Comparison of ENCODE assay signal across 22 cellular contexts in the genomic region with DNA sequence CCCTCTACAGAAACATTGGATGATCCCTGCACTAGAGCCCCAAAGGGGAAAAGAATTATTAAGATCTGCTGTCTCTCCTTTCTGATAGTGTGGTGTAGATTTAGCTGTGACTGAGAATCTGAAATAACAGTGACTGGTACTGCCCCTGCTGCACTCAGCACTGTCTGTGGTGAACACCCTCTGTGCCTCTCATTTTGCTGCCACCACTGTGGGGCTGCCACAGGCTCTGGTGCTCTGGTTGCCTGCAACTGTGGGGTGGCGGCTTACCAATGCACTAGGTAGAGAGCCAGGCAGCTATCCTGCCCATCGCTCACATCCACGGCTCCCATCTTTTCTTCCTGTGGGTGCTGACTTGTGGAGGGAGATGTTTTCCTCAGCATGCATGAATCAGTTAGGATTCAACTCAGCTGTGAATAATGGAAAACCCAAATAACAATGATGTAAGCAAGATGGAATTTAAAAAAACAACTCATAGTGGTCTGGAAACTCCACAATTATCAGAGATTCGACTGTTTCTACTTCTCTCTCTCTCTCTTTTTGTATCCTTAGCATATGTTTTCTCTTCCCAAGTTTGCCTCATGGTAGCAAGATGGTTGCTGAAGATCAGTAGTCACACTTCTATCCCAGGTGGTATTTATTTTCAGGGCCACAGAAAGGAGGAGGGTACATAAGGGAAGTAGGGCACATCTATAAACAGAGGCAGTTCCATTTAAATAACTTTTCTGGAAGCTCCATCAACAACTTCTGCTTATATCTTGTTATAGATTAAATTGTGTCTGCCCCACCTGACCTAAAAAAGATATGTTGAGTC.
DNase-seq lines count a peak whose midpoint lies in the region; ATAC-seq, FAIRE-seq and TF ChIP-seq lines count a peak whose summit lies in the region.
"Had no signal": no experiment of that assay in that cellular context is flagged by ENCODE, and none has a peak within 500 bp of the region (broad histone marks: within the 10 kb centered on the region; RNA-seq: fewer than 3 reads in every experiment).

No MANE protein-coding gene starts in this region.

- H3K9ac ChIP-seq in IMR-90 (ENCODE audit: low read depth, low read length) (no peak overlapping the region), K562 (ENCODE audit: insufficient read depth in 1 of 2, low read depth in 2 of 2, low read length in 2 of 2) (no peak overlapping the region), mesenchymal stem cell (ENCODE audit: low read length) (no peak overlapping the region)

- H3K18ac ChIP-seq in IMR-90 (ENCODE audit: low read depth, low read length) (peak overlapping the region; percentile 33; the same call in 1 of the 2 replicates), mesenchymal stem cell (ENCODE audit: low read depth in 1 of 2, low read length in 2 of 2) (no peak overlapping the region)

- H4K5ac ChIP-seq in IMR-90 (ENCODE audit: low read depth, low read length), result no peak overlapping the region

- BruUV-seq in IMR-90 (replicated peaks; lab: Mats Ljungman, UMichigan), result no TSS peak
- no TSS peak for BruUV-seq in K562 (replicated peaks; lab: Mats Ljungman, UMichigan)

- H3K79me2 ChIP-seq in K562 (ENCODE audit: control insufficient read depth, insufficient read depth, low read length), result no peaks in the 10 kb centered on the region

- H2AK9ac ChIP-seq in IMR-90 (replicated peaks; ENCODE audit: low read depth, low read length, poor library complexity), result no peak overlapping the region

- H3K56ac ChIP-seq in IMR-90 (ENCODE audit: extremely low read depth, insufficient read depth, low read length), result no peak overlapping the region

- CTCF ChIA-PET in IMR-90 (lab: Yijun Ruan, JAX) (interaction anchor here (0.9 kb wide), 1 partner anchor 29 kb away, joined by 3 read pairs; no protein-coding TSS in a partner anchor), K562 (lab: Yijun Ruan, JAX; ENCODE audit: low intra/inter-chr PET ratio) (no interaction called here)

- no peak for TF ChIP-seq POLR2A in IMR-90 (IDR thresholded peaks at IDR 0.05; ENCODE audit: low read depth, low read length)
- TF ChIP-seq POLR2A in K562 (conservative IDR thresholded peaks at IDR 0.05), result no peak

- no peak overlapping the region for H2BK12ac ChIP-seq in mesenchymal stem cell (ENCODE audit: low read length in 2 of 2)

- no peak for FAIRE-seq in K562 (lab: Jason Lieb, UNC)
- FAIRE-seq: pancreas, TTC549 had no signal

- H2AFZ ChIP-seq in IMR-90 (replicated peaks; ENCODE audit: low read length, poor library complexity) (peak overlapping the region; percentile 79), K562 (ENCODE audit: low read depth, low read length) (no peak overlapping the region), mesenchymal stem cell (ENCODE audit: low read depth, low read length) (no peak overlapping the region)

- ATAC-seq in IMR-90 (ENCODE audit: low read depth) (peak; percentile 27), K562 (no peak), GM19328 (IDR thresholded peaks at IDR 0.05; ENCODE audit: unreplicated experiment) (no peak)
- ATAC-seq in activated naive CD4-positive, alpha-beta T cell treated with anti-CD3 and anti-CD28 coated beads, Interleukin-2, amount 50 U/mL, for 72 hours, result no peak
- ATAC-seq: activated CD4-positive, alpha-beta T cell treated with anti-CD3 and anti-CD28 coated beads for 36 hours; naive thymus-derived CD4-positive, alpha-beta T cell; pancreas had no signal

- H3K27ac ChIP-seq in IMR-90 (ENCODE audit: insufficient read depth, low read length) (peak overlapping the region; percentile 17; the same call in 1 of the 2 replicates), K562 (ENCODE audit: extremely low read depth, low read depth, low read length) (no peak overlapping the region), mesenchymal stem cell (ENCODE audit: low read length, poor library complexity, severe bottlenecking) (peak overlapping the region; percentile 31)
- H3K27ac ChIP-seq: adrenal gland, pancreas, sigmoid colon had no signal

- H4K20me1 ChIP-seq in IMR-90 (ENCODE audit: insufficient read depth, low read length) (no peaks in the 10 kb centered on the region), K562 (replicated peaks; ENCODE audit: control insufficient read depth, insufficient read depth, low read length) (no peaks in the 10 kb centered on the region)

- peak overlapping the region; percentile 42; the same call in 1 of the 2 replicates for H4K91ac ChIP-seq in IMR-90 (ENCODE audit: insufficient read depth, low read depth, low read length)
- no peak overlapping the region for H4K91ac ChIP-seq in mesenchymal stem cell (ENCODE audit: low read length)

- peaks cover 9% of the 10 kb centered on the region for H3K4me1 Mint-ChIP-seq in glutamatergic neuron (ENCODE audit: low read depth, unreplicated experiment)
- H3K4me1 Mint-ChIP-seq: activated CD4-positive, alpha-beta T cell treated with anti-CD3 and anti-CD28 coated beads for 36 hours had no signal

- TF ChIP-seq EP300 in K562 (IDR thresholded peaks at IDR 0.05; ENCODE audit: low read length), result no peak

- H3K4me2 ChIP-seq in IMR-90 (ENCODE audit: low read depth, low read length) (no peak overlapping the region; the same call in 1 of the 2 replicates), K562 (ENCODE audit: insufficient read depth, low read length) (no peak overlapping the region), mesenchymal stem cell (ENCODE audit: low read length, poor library complexity, severe bottlenecking) (no peak overlapping the region)

- H3K27me3 ChIP-seq in IMR-90 (ENCODE audit: control insufficient read depth, insufficient read depth, low read length) (no peaks in the 10 kb centered on the region), K562 (ENCODE audit: control insufficient read depth in 2 of 2, insufficient read depth in 2 of 2, low read length in 2 of 2) (peaks cover 28 to 66% of the 10 kb centered on the region in 2 experiments), mesenchymal stem cell (ENCODE audit: control insufficient read depth in 1 of 2, insufficient read depth in 1 of 2, low read length in 2 of 2) (peaks cover 0 to 28% of the 10 kb centered on the region in 2 experiments)
- H3K27me3 ChIP-seq: adrenal gland, pancreas, sigmoid colon, tibial nerve had no signal

- POLR2A ChIA-PET in IMR-90 (lab: Charles Lee; ENCODE audit: unreplicated experiment), result no interaction called here
- POLR2A ChIA-PET in K562 (lab: Yijun Ruan, JAX), result interaction anchor here (0.6 kb wide), 1 partner anchor 158 kb away, joined by 3 read pairs; no protein-coding TSS in a partner anchor

- H4K8ac ChIP-seq in IMR-90 (ENCODE audit: low read depth in 2 of 2, low read length in 2 of 2) (peak overlapping the region in 1 of 2 experiments; percentile 72; a peak in 2 of 4 replicates), mesenchymal stem cell (ENCODE audit: low read length) (no peak overlapping the region)

- dilution Hi-C loops in IMR-90 (cut with HindIII; ENCODE audit: low sequenced_read_pairs, unreplicated experiment), result no loop called here

- in situ Hi-C loops in IMR-90 (cut with MboI; ENCODE audit: low sequenced_read_pairs), result no loop called here
- in situ Hi-C loops in K562 (cut with MboI), result no loop called here

- no peak overlapping the region for H3K4me3 Mint-ChIP-seq in glutamatergic neuron (ENCODE audit: unreplicated experiment)
- H3K4me3 Mint-ChIP-seq: activated CD4-positive, alpha-beta T cell treated with anti-CD3 and anti-CD28 coated beads for 36 hours; B cell; naive thymus-derived CD4-positive, alpha-beta T cell had no signal

- H2AK5ac ChIP-seq in IMR-90 (ENCODE audit: low read depth, low read length), result peak overlapping the region; percentile 50; the same call in 1 of the 2 replicates
- H2AK5ac ChIP-seq in mesenchymal stem cell (ENCODE audit: low read length, severe bottlenecking), result no peak overlapping the region

- intact Hi-C loops in IMR-90 (cut with micrococcal nuclease) (loop anchor here (5.0 to 10.0 kb wide), 4 partner anchors 41 to 201 kb away; no protein-coding TSS in a partner anchor), K562 (cut with micrococcal nuclease) (loop anchor here (10.0 kb wide), 3 partner anchors 184 to 1164 kb away; no protein-coding TSS in a partner anchor)

- H2BK20ac ChIP-seq in IMR-90 (ENCODE audit: low read depth, low read length), result peak overlapping the region; percentile 48

- no peak for TF ChIP-seq RAD21 in IMR-90 (IDR thresholded peaks at IDR 0.05; ENCODE audit: low read length)
- TF ChIP-seq RAD21 in K562 (CRISPR knock-in tag; conservative IDR thresholded peaks at IDR 0.05 in 1 of 2, IDR thresholded peaks at IDR 0.05 in 1 of 2), result no peak

- H3K4me3 ChIP-seq in IMR-90 (ENCODE audit: insufficient read depth, low read depth, low read length) (no peak overlapping the region), K562 (no peak overlapping the region), mesenchymal stem cell (ENCODE audit: insufficient read depth in 1 of 2, low read depth in 1 of 2, low read length in 2 of 2) (no peak overlapping the region)
- H3K4me3 ChIP-seq: adrenal gland, pancreas, sigmoid colon, tibial nerve had no signal

- peaks cover 6% of the 10 kb centered on the region for H3K36me3 Mint-ChIP-seq in glutamatergic neuron (ENCODE audit: unreplicated experiment)
- H3K36me3 Mint-ChIP-seq in activated naive CD4-positive, alpha-beta T cell treated with anti-CD3 and anti-CD28 coated beads, Interleukin-2, amount 50 U/mL, for 72 hours, result no peaks in the 10 kb centered on the region
- H3K36me3 Mint-ChIP-seq: naive thymus-derived CD4-positive, alpha-beta T cell had no signal

- no peak overlapping the region for H3K27ac Mint-ChIP-seq in glutamatergic neuron (ENCODE audit: unreplicated experiment)
- no peak overlapping the region for H3K27ac Mint-ChIP-seq in activated naive CD4-positive, alpha-beta T cell treated with anti-CD3 and anti-CD28 coated beads, Interleukin-2, amount 50 U/mL, for 72 hours
- H3K27ac Mint-ChIP-seq: activated CD4-positive, alpha-beta T cell treated with anti-CD3 and anti-CD28 coated beads for 36 hours; B cell; naive thymus-derived CD4-positive, alpha-beta T cell had no signal

- H2BK5ac ChIP-seq in IMR-90 (ENCODE audit: low read depth, low read length, poor library complexity, severe bottlenecking) (peak overlapping the region; percentile 46), mesenchymal stem cell (ENCODE audit: low read depth, low read length, poor library complexity, severe bottlenecking) (no peak overlapping the region)

- peak; percentile 34 for DNase-seq in AG20443 (ENCODE audit: low spot score)
- peak; percentile 84 for DNase-seq in IMR-90
- no peak for DNase-seq in K562 (ENCODE audit: extremely low read depth in 1 of 4, low spot score in 3 of 4)
- DNase-seq in mesenchymal stem cell, result peak; percentile 51
- DNase-seq in glutamatergic neuron, result no peak
- no peak for DNase-seq in activated naive CD4-positive, alpha-beta T cell treated with anti-CD3 and anti-CD28 coated beads, Interleukin-2, amount 50 U/mL, for 72 hours (ENCODE audit: low spot score in 2 of 2)
- DNase-seq in NOMO-1 (lab: John Stamatoyannopoulos, UW; ENCODE audit: unreplicated experiment in 2 of 2), result no peak
- DNase-seq: activated CD4-positive, alpha-beta T cell treated with anti-CD3 and anti-CD28 coated beads for 36 hours; activated effector memory CD4-positive, alpha-beta T cell treated with Interleukin-2 at 50 U/mL for 16 hours; adrenal gland; Caco-2; hypothalamus; KG1; naive thymus-derived CD4-positive, alpha-beta T cell; NCI-H2081; pancreas; sigmoid colon; stimulated activated naive CD4-positive, alpha-beta T cell had no signal

- no peaks in the 10 kb centered on the region for H3K79me1 ChIP-seq in IMR-90 (ENCODE audit: low read depth in 1 of 2, low read length in 2 of 2)
- no peaks in the 10 kb centered on the region for H3K79me1 ChIP-seq in mesenchymal stem cell (replicated peaks; ENCODE audit: low read length, poor library complexity, severe bottlenecking)

- no CpG with 5 or more reads among the region's 4 CpGs for WGBS in IMR-90 (ENCODE audit: extremely low coverage in 2 of 2, insufficient read length in 1 of 2), 2 experiments
- WGBS in K562 (ENCODE audit: insufficient coverage, low coverage, missing lambda C conversion rate), result 4% methylated on average over 4 of the region's 4 CpGs
- 100% methylated on average over 1 of the region's 4 CpGs for WGBS in mesenchymal stem cell

- H3K23ac ChIP-seq in IMR-90 (ENCODE audit: low read depth, low read length), result peak overlapping the region; percentile 17; the same call in 1 of the 2 replicates
- H3K23ac ChIP-seq in mesenchymal stem cell (ENCODE audit: low read length in 2 of 2), result no peak overlapping the region

- peak overlapping the region; percentile 68 for H2BK120ac ChIP-seq in IMR-90 (ENCODE audit: low read depth, low read length)
- no peak overlapping the region for H2BK120ac ChIP-seq in mesenchymal stem cell (ENCODE audit: low read depth, low read length)

- peaks cover 3% of the 10 kb centered on the region for H3K9me3 Mint-ChIP-seq in glutamatergic neuron (ENCODE audit: unreplicated experiment)
- H3K9me3 Mint-ChIP-seq in activated naive CD4-positive, alpha-beta T cell treated with anti-CD3 and anti-CD28 coated beads, Interleukin-2, amount 50 U/mL, for 72 hours, result no peaks in the 10 kb centered on the region

- H3K9me1 ChIP-seq in IMR-90 (ENCODE audit: insufficient read depth, low read length) (peaks cover 24% of the 10 kb centered on the region), K562 (ENCODE audit: control insufficient read depth, insufficient read depth, low read length) (no peaks in the 10 kb centered on the region)

- H3K4ac ChIP-seq in IMR-90 (ENCODE audit: low read depth, low read length), result peak overlapping the region; percentile 74
- no peak overlapping the region for H3K4ac ChIP-seq in mesenchymal stem cell (ENCODE audit: low read depth in 1 of 2, low read length in 2 of 2)

- H2BK15ac ChIP-seq in IMR-90 (ENCODE audit: low read depth, low read length) (peak overlapping the region; percentile 66; the same call in 1 of the 3 replicates), mesenchymal stem cell (ENCODE audit: low read depth, poor library complexity, severe bottlenecking) (no peak overlapping the region)

- peaks cover 8% of the 10 kb centered on the region for H3K27me3 Mint-ChIP-seq in glutamatergic neuron (ENCODE audit: unreplicated experiment)

- TF ChIP-seq CTCF in IMR-90 (conservative IDR thresholded peaks at IDR 0.05; ENCODE audit: low read depth, low read length) (no peak), K562 (IDR thresholded peaks at IDR 0.05 in 2 of 3, conservative IDR thresholded peaks at IDR 0.05 in 1 of 3; ENCODE audit: insufficient read depth in 2 of 3, low read depth in 1 of 3, low read length in 3 of 3) (no peak), glutamatergic neuron (IDR thresholded peaks at IDR 0.05; ENCODE audit: partially characterized antibody, unreplicated experiment) (no peak)

- H3K36me3 ChIP-seq in IMR-90 (ENCODE audit: control insufficient read depth, insufficient read depth, low read length), result no peaks in the 10 kb centered on the region
- H3K36me3 ChIP-seq in K562 (ENCODE audit: control insufficient read depth, insufficient read depth, low read length), result no peaks in the 10 kb centered on the region
- no peaks in the 10 kb centered on the region for H3K36me3 ChIP-seq in mesenchymal stem cell (ENCODE audit: control insufficient read depth in 1 of 2, insufficient read depth in 2 of 2, low read depth in 1 of 2, low read length in 2 of 2)
- H3K36me3 ChIP-seq: adrenal gland, pancreas, sigmoid colon, tibial nerve had no signal

- H3K14ac ChIP-seq in IMR-90 (replicated peaks; ENCODE audit: low read depth, low read length), result peak overlapping the region; percentile 22; the same call in 1 of the 2 replicates
- H3K14ac ChIP-seq in mesenchymal stem cell (ENCODE audit: low read length in 2 of 2), result no peak overlapping the region

- H3K4me1 ChIP-seq in IMR-90 (ENCODE audit: control insufficient read depth, insufficient read depth, low read length), result peaks cover 16% of the 10 kb centered on the region
- H3K4me1 ChIP-seq in K562 (replicated peaks in 1 of 2; ENCODE audit: control insufficient read depth in 2 of 2, insufficient read depth in 2 of 2, low read length in 2 of 2), result peaks cover 0 to 4% of the 10 kb centered on the region in 2 experiments; a peak in 1 of 5 replicates
- peaks cover 21% of the 10 kb centered on the region for H3K4me1 ChIP-seq in mesenchymal stem cell (ENCODE audit: control insufficient read depth, insufficient read depth, low read depth, low read length)
- H3K4me1 ChIP-seq: adrenal gland, pancreas had no signal

- no peaks in the 10 kb centered on the region; the same call in none of the 2 replicates for H3K9me3 ChIP-seq in IMR-90 (ENCODE audit: control insufficient read depth, insufficient read depth, low read length)
- no peaks in the 10 kb centered on the region for H3K9me3 ChIP-seq in K562 (replicated peaks; ENCODE audit: control insufficient read depth, insufficient read depth, low read depth, low read length)
- no peaks in the 10 kb centered on the region for H3K9me3 ChIP-seq in mesenchymal stem cell (ENCODE audit: control insufficient read depth, low read length)
- H3K9me3 ChIP-seq: adrenal gland, Caco-2, pancreas, sigmoid colon, tibial nerve had no signal

Comparison
In these comparisons a context has a peak if more than half of its experiments do, and no peak if none do; other contexts are left out.
1. DNase-seq: peak in AG20443 (single experiment), IMR-90 (single experiment) and mesenchymal stem cell (single experiment); none in K562 (0 of 4), glutamatergic neuron (single experiment), activated naive CD4-positive, alpha-beta T cell treated with anti-CD3 and anti-CD28 coated beads, Interleukin-2, amount 50 U/mL, for 72 hours (0 of 2) and NOMO-1 (0 of 2).